1 cellular context compared by ENCODE assay signal in the genomic region with DNA sequence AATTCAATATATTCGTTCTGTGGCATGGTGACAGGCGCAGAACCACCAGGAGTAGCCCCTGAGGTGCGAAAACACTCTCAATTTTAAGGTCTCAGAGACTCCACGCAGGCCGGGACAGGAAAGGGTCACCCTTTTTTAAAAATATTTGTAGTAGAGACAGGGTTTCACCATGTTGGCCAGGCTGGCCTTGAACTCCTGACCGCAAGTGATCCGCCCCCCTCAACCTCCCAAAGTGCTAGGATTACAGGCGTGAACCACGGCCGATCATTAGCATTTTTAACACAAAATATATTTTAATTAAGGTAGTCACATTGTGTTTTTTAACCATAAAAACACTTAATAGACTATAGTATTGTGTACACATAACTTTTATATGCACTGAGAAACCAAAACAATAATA.
TF ChIP-seq lines count a peak whose summit lies in the region.

No MANE protein-coding gene starts in this region.

TF ChIP-seq in GM23338, 12 proteins besides CTCF, POLR2A, EP300 and RAD21 (continued from another document):
- TF ChIP-seq ZNF331 (CRISPR knock-in tag; IDR thresholded peaks at IDR 0.05; ENCODE audit: low read depth) (no peak), STAT1 (IDR thresholded peaks at IDR 0.05; ENCODE audit: unreplicated experiment) (no peak), CREB1 (CRISPR knock-in tag; IDR thresholded peaks at IDR 0.05; ENCODE audit: low read depth) (no peak)
- TF ChIP-seq, protein P1, sequence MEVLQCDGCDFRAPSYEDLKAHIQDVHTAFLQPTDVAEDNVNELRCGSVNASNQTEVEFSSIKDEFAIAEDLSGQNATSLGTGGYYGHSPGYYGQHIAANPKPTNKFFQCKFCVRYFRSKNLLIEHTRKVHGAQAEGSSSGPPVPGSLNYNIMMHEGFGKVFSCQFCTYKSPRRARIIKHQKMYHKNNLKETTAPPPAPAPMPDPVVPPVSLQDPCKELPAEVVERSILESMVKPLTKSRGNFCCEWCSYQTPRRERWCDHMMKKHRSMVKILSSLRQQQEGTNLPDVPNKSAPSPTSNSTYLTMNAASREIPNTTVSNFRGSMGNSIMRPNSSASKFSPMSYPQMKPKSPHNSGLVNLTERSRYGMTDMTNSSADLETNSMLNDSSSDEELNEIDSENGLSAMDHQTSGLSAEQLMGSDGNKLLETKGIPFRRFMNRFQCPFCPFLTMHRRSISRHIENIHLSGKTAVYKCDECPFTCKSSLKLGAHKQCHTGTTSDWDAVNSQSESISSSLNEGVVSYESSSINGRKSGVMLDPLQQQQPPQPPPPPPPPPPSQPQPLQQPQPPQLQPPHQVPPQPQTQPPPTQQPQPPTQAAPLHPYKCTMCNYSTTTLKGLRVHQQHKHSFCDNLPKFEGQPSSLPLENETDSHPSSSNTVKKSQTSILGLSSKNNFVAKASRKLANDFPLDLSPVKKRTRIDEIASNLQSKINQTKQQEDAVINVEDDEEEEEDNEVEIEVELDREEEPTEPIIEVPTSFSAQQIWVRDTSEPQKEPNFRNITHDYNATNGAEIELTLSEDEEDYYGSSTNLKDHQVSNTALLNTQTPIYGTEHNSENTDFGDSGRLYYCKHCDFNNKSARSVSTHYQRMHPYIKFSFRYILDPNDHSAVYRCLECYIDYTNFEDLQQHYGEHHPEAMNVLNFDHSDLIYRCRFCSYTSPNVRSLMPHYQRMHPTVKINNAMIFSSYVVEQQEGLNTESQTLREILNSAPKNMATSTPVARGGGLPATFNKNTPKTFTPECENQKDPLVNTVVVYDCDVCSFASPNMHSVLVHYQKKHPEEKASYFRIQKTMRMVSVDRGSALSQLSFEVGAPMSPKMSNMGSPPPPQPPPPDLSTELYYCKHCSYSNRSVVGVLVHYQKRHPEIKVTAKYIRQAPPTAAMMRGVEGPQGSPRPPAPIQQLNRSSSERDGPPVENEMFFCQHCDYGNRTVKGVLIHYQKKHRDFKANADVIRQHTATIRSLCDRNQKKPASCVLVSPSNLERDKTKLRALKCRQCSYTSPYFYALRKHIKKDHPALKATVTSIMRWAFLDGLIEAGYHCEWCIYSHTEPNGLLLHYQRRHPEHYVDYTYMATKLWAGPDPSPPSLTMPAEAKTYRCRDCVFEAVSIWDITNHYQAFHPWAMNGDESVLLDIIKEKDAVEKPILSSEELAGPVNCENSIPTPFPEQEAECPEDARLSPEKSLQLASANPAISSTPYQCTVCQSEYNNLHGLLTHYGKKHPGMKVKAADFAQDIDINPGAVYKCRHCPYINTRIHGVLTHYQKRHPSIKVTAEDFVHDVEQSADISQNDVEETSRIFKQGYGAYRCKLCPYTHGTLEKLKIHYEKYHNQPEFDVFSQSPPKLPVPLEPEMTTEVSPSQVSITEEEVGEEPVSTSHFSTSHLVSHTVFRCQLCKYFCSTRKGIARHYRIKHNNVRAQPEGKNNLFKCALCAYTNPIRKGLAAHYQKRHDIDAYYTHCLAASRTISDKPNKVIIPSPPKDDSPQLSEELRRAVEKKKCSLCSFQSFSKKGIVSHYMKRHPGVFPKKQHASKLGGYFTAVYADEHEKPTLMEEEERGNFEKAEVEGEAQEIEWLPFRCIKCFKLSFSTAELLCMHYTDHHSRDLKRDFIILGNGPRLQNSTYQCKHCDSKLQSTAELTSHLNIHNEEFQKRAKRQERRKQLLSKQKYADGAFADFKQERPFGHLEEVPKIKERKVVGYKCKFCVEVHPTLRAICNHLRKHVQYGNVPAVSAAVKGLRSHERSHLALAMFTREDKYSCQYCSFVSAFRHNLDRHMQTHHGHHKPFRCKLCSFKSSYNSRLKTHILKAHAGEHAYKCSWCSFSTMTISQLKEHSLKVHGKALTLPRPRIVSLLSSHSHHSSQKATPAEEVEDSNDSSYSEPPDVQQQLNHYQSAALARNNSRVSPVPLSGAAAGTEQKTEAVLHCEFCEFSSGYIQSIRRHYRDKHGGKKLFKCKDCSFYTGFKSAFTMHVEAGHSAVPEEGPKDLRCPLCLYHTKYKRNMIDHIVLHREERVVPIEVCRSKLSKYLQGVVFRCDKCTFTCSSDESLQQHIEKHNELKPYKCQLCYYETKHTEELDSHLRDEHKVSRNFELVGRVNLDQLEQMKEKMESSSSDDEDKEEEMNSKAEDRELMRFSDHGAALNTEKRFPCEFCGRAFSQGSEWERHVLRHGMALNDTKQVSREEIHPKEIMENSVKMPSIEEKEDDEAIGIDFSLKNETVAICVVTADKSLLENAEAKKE (CRISPR knock-in tag; IDR thresholded peaks at IDR 0.05): no peak
TF ChIP-seq in GM23338: peak in this region for 0.
